Comparison of ENCODE assay signal across 8 cellular contexts in genomic region chrX:130402211-130402684, GRCh38. TPM values are rescaled to one million over a fixed set of nuclear protein-coding genes. Genes with fewer than 3 reads are reported as not detected.
A peak's percentile ranks its signal among the peaks of the same experiment; 100 is the strongest.
DNase-seq lines count a peak whose midpoint lies in the region; ATAC-seq, FAIRE-seq and TF ChIP-seq lines count a peak whose summit lies in the region.

No MANE protein-coding gene starts in this region.

- TF ChIP-seq POLR2A in lower leg skin (IDR thresholded peaks at IDR 0.05) (no peak), transverse colon (IDR thresholded peaks at IDR 0.05) (no peak)

- peak overlapping the region; percentile 93 for H3K4me3 Mint-ChIP-seq in activated naive CD8-positive, alpha-beta T cell treated with anti-CD3 and anti-CD28 coated beads, Interleukin-2, amount 50 U/mL, for 24 hours

- peaks cover 0 to 9% (median 0%) of the 10 kb centered on the region in 4 donors for H3K4me1 ChIP-seq in transverse colon

- no peaks in the 10 kb centered on the region for H3K9me3 Mint-ChIP-seq in activated naive CD8-positive, alpha-beta T cell treated with anti-CD3 and anti-CD28 coated beads, Interleukin-2, amount 50 U/mL, for 24 hours

- H3K36me3 Mint-ChIP-seq in activated naive CD8-positive, alpha-beta T cell treated with anti-CD3 and anti-CD28 coated beads, Interleukin-2, amount 50 U/mL, for 24 hours (ENCODE audit: low read depth), result peaks cover 3% of the 10 kb centered on the region

- intact Hi-C loops in lower leg skin (cut with DNase I; ENCODE audit: low total_unique reads) (no loop called here), transverse colon (cut with DNase I; ENCODE audit: low total_unique reads) (no loop called here)

- FAIRE-seq in frontal cortex (lab: Jason Lieb, UNC), result no peak

- in situ Hi-C loops in transverse colon (cut with MboI; ENCODE audit: low pct_ligation_motif_present in 1 of 4, low pct_unique_long_range_greater_than_20kb in 1 of 4, low sequenced_read_pairs in 3 of 4), result no loop called here

- ATAC-seq in activated naive CD8-positive, alpha-beta T cell treated with anti-CD3 and anti-CD28 coated beads, Interleukin-2, amount 50 U/mL, for 24 hours, result no peak
- ATAC-seq in HG02852 (IDR thresholded peaks at IDR 0.05; ENCODE audit: unreplicated experiment), result no peak

- H3K4me1 Mint-ChIP-seq in activated naive CD8-positive, alpha-beta T cell treated with anti-CD3 and anti-CD28 coated beads, Interleukin-2, amount 50 U/mL, for 24 hours, result peaks cover 19% of the 10 kb centered on the region

- no peak for TF ChIP-seq CTCF in lower leg skin (IDR thresholded peaks at IDR 0.05)
- no peak for TF ChIP-seq CTCF in transverse colon (IDR thresholded peaks at IDR 0.05)

- H3K27ac ChIP-seq in transverse colon, result peak overlapping the region; percentile 67 to 86 (median 82)

- no peaks in the 10 kb centered on the region for H3K27me3 ChIP-seq in transverse colon

- WGBS in lower leg skin, 2 donors, result 0 to 28% methylated on average over 12 to 13 of the region's 13 CpGs
- WGBS in transverse colon (ENCODE audit: low coverage in 1 of 2), 2 donors, result 16% methylated on average over 13 of the region's 13 CpGs; no CpG with 5 or more reads in 1 of the 2 donors

- DNase-seq in activated naive CD4-positive, alpha-beta T cell treated with Interleukin-2 at 50 U/mL for 16 hours, result peak; percentile 1
- DNase-seq in activated naive CD4-positive, alpha-beta T cell (lab: John Stamatoyannopoulos, UW), result no peak
- DNase-seq in activated naive CD8-positive, alpha-beta T cell treated with anti-CD3 and anti-CD28 coated beads, Interleukin-2, amount 50 U/mL, for 24 hours, result no peak
- DNase-seq in lower leg skin (ENCODE audit: low spot score in 2 of 2) (no peak), transverse colon (no peak), GM03348 (ENCODE audit: low spot score) (no peak), frontal cortex (ENCODE audit: low spot score in 2 of 2) (no peak)

- no peaks in the 10 kb centered on the region for H3K36me3 ChIP-seq in transverse colon

- H3K27ac Mint-ChIP-seq in activated naive CD8-positive, alpha-beta T cell treated with anti-CD3 and anti-CD28 coated beads, Interleukin-2, amount 50 U/mL, for 24 hours, result peak overlapping the region; percentile 81

- TF ChIP-seq EP300 in transverse colon (IDR thresholded peaks at IDR 0.05; ENCODE audit: low read depth), result no peak

- H3K9me3 ChIP-seq in transverse colon, result no peaks in the 10 kb centered on the region

- peaks cover 3% of the 10 kb centered on the region for H3K27me3 Mint-ChIP-seq in activated naive CD8-positive, alpha-beta T cell treated with anti-CD3 and anti-CD28 coated beads, Interleukin-2, amount 50 U/mL, for 24 hours

- H3K4me3 ChIP-seq in lower leg skin (ENCODE audit: low read depth, poor library complexity, severe bottlenecking) (peak overlapping the region; percentile 38), transverse colon (peak overlapping the region; percentile 42 to 73 (median 56))

RNA-seq across cellular contexts. Expression of gene RBMX2, which starts 0.5 kb away (rescaled TPM):
- total RNA-seq in lower leg skin, result 10 to 100 TPM; 14.4 to 21.8 (median 20.1) TPM
- total RNA-seq in transverse colon, result 10 to 100 TPM in 2 of 4 donors, 1 to 10 TPM in 1, under 1 TPM in 1; 1.00 to 13.0 (median 7.6) TPM
- total RNA-seq in frontal cortex, result 28.9 TPM

RNA-seq across cellular contexts. Expression of gene GPR119, which starts 16.8 kb away (rescaled TPM):
- total RNA-seq in lower leg skin (not detected), transverse colon (not detected), frontal cortex (not detected)
